ENCODE assay signal across 8 cellular contexts in the genomic region with DNA sequence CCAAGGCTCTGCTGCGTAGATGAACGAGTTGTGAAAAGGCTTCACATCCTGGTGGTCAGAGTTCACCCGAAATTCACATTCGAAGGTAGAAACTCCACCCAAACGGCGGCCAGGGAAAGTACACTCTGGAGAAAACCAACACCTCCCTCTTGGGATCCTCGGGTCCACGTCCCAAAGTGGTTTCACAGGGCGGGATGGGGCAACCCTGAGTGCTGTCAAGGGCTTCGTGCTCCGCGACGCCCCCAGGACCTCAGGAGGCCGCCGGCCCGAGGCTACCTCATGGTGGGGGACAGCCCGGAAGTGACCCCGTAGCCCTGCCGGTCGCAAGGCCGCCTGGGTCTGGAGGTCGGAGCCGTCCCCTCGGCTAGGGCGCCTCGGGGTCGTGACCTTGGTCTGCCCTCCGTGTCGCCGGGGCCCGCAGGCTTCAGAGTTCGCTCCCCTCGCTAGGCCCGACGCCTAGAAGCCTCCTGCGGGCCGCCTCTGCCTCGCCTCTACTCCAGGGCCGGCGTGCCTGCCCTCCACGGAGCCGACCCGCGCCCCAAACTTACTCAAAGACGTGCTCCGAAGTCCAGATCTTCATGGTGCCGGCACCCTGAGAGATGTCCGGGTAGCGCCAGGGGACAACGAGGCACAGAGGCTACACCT. TPM values are rescaled to one million over a fixed set of nuclear protein-coding genes. Genes with fewer than 3 reads are reported as not detected.
DNase-seq lines count a peak whose midpoint lies in the region; ATAC-seq and TF ChIP-seq lines count a peak whose summit lies in the region.

A gene (minus strand): TSS at position 636 of the 645 bp plus-strand sequence. CDS start 56 bp downstream, at position 580.

- DNase-seq in AG04450 (ENCODE audit: low read depth, low spot score), result no peak
- DNase-seq in GM13976 (ENCODE audit: low spot score), result peak; percentile 55
- DNase-seq in OCI-M1 (lab: John Stamatoyannopoulos, UW), result peak; percentile 72
- DNase-seq in cerebellum (ENCODE audit: low spot score), result peak; percentile 8
- peak; percentile 40 for DNase-seq in left kidney (ENCODE audit: low read depth, low spot score)
- DNase-seq in activated effector memory CD4-positive, alpha-beta T cell treated with anti-CD3 and anti-CD28 coated beads, Interleukin-2, amount 50 U/mL, for 16 hours, result no peak

- no peak for TF ChIP-seq CTCF in AG04450 (IDR thresholded peaks at IDR 0.05; ENCODE audit: low read depth, low read length)
- TF ChIP-seq CTCF in GM13976 (IDR thresholded peaks at IDR 0.05; ENCODE audit: borderline replicate concordance, control extremely low read depth, extremely low read depth, insufficient read depth, missing control alignments), result no peak
- TF ChIP-seq CTCF in subcutaneous adipose tissue (IDR thresholded peaks at IDR 0.05; ENCODE audit: low read depth), result no peak

- H3K4me3 ChIP-seq in AG04450 (ENCODE audit: low read depth, low read length), result peak within 1 kb of the TSS; percentile 84

- ATAC-seq in HG02840 (IDR thresholded peaks at IDR 0.05; ENCODE audit: low FRiP score, unreplicated experiment), result peak; percentile 41

- H3K9me3 ChIP-seq in AG04450 (ENCODE audit: control insufficient read depth, insufficient read depth, low read length), result peaks cover 2% of the 10 kb centered on the region; the same call in 1 of the 2 replicates

- CTCF ChIA-PET in AG04450 (lab: Charles Lee), result no interaction called here

- POLR2A ChIA-PET in AG04450 (lab: Yijun Ruan, JAX), result interaction anchor here (1.3 to 4.4 kb wide), 2 partner anchors 10 to 151 kb away, joined by 4 to 24 read pairs; a partner anchor contains a TSS

- in situ Hi-C loops in GM13976 (cut with MboI; ENCODE audit: low sequenced_read_pairs, unreplicated experiment), result no loop called here

- peak within 1 kb of the TSS; percentile 25 for H3K27ac ChIP-seq in AG04450 (ENCODE audit: low read depth, low read length)

- no peaks in the 10 kb centered on the region for H3K27me3 ChIP-seq in AG04450 (ENCODE audit: control insufficient read depth, insufficient read depth, low read length)

RNA-seq across cellular contexts. Expression of the gene that starts here (rescaled TPM):
- 51.7 and 58.2 TPM in 2 replicates for polyA plus RNA-seq in AG04450 (2011; rRNA removed)
- polyA minus RNA-seq in AG04450 (2011; rRNA and poly(A)+ RNA removed), result 50.3 and 58.5 TPM in 2 replicates
- total RNA-seq in cerebellum, result 51.7 TPM
- 10 to 100 TPM; 39.2 to 83.2 (median 46.3) TPM for total RNA-seq in subcutaneous adipose tissue

Comparison
In these comparisons a context has a peak if more than half of its experiments do, and no peak if none do; other contexts are left out.
1. DNase-seq: peak in GM13976 (single experiment), OCI-M1 (single experiment), cerebellum (single experiment) and left kidney (single experiment); none in AG04450 (single experiment) and activated effector memory CD4-positive, alpha-beta T cell treated with anti-CD3 and anti-CD28 coated beads, Interleukin-2, amount 50 U/mL, for 16 hours (single experiment).